ENCODE assay signal across 13 cellular contexts in the genomic region with DNA sequence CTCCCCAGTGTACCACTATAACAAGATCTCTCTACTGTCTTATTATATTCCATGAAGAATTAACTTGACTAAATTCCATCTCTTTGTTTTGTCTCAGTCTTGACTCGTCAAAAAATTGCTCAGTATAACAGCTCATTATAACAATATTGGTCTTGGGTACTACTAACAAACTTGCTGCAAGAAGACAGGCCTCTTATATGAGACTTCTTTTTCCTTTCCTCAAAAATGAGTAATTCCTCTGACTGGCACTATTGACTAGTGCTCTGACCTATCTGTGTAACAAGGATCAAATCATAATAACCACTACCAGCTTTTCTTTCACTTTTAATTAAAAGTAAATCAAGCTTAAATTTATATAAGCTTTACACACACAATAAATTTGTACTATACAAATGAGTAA.
"Had no signal": no experiment of that assay in that cellular context is flagged by ENCODE, and none has a peak within 500 bp of the region (broad histone marks: within the 10 kb centered on the region; RNA-seq: fewer than 3 reads in every experiment).

No MANE protein-coding gene starts in this region.

- ATAC-seq: esophagus mucosa, left ventricle myocardium superior had no signal

- H3K27me3 Mint-ChIP-seq: activated CD4-positive, alpha-beta memory T cell treated with anti-CD3 and anti-CD28 coated beads, Interleukin-2, amount 10 ng/mL, durations not matched to agents 7 days and 5 days had no signal

- DNase-seq: activated CD4-positive, alpha-beta memory T cell treated with anti-CD3 and anti-CD28 coated beads, Interleukin-2, amount 10 ng/mL, durations not matched to agents 7 days and 5 days; activated CD4-positive, alpha-beta T cell treated with anti-CD3 and anti-CD28 coated beads for 1 hour; activated gamma-delta T cell treated with Interleukin-2 at 50 U/mL for 16 hours; caudate nucleus; dermis blood vessel endothelial cell; hippocampal formation; left ventricle myocardium superior; ovary; stimulated activated CD4-positive, alpha-beta T cell treated with anti-CD3 and anti-CD28 coated beads, Interleukin-12 subunit alpha, Interleukin-12 subunit beta, amount 100 ng/mL, for 4 hours; stomach; T-helper 9 cell; tibial artery had no signal

- H3K4me3 Mint-ChIP-seq: activated CD4-positive, alpha-beta memory T cell treated with anti-CD3 and anti-CD28 coated beads, Interleukin-2, amount 10 ng/mL, durations not matched to agents 7 days and 5 days had no signal

- H3K27ac Mint-ChIP-seq: activated CD4-positive, alpha-beta memory T cell treated with anti-CD3 and anti-CD28 coated beads, Interleukin-2, amount 10 ng/mL, durations not matched to agents 7 days and 5 days had no signal

- H3K9me3 Mint-ChIP-seq: activated CD4-positive, alpha-beta memory T cell treated with anti-CD3 and anti-CD28 coated beads, Interleukin-2, amount 10 ng/mL, durations not matched to agents 7 days and 5 days had no signal
